ENCODE assay signal across 9 cellular contexts in the genomic region with DNA sequence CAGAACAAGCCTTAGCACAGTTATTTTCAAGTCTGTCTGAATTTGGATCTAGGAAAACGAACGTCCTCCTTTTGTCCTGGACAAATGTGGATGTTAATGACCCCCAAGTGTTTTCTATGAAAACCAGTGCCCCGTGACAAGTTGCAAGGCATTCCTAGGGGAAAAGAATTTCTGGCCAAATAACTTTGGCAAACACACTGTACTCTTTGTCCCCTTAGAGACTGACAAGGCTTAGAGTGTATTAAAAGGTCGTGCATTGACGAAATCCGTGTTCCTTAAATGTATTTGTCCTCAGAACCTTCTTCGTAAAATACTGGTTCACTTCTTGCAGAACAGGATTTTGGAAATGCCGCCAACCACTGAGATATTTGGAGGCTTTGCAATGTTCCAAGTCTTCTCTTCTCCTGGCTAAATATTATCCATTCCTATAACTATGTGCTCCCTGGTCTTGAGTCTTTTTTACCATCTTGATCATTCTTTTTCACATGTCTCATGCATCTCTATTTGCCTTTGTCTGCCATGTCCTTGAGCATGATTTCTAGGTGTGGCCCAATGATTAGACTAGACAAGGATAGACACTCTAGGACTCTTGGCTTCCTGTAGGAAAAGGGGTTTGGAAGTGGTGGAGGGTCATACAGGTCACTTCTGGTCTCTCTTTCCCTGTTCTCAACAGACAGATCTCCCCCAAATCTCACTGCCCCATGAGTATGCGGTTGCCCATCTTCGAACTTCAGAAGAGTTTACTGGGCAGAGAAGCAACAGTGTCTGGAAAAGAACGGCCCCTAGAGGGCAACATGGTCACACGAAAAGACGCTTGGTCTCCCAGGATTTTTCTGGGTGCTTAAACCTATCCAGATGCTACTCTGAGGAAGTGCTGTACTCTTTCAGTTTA.
DNase-seq lines count a peak whose midpoint lies in the region; FAIRE-seq and TF ChIP-seq lines count a peak whose summit lies in the region.
"Had no signal": no experiment of that assay in that cellular context is flagged by ENCODE, and none has a peak within 500 bp of the region (broad histone marks: within the 10 kb centered on the region; RNA-seq: fewer than 3 reads in every experiment).

No MANE protein-coding gene starts in this region.

- no peak overlapping the region for H2BK120ac ChIP-seq in mesendoderm (ENCODE audit: low read depth, low read length)

- H3K23ac ChIP-seq in mesendoderm (ENCODE audit: low read length) = no peak overlapping the region

- H3K36me3 ChIP-seq in MM.1S (replicated peaks; ENCODE audit: insufficient read depth, low read length) (no peaks in the 10 kb centered on the region), SU-DHL-6 (ENCODE audit: low read length) (no peaks in the 10 kb centered on the region), mesendoderm (ENCODE audit: control insufficient read depth, insufficient read depth, low read length) (no peaks in the 10 kb centered on the region)

- WGBS in mesendoderm (ENCODE audit: extremely low coverage, insufficient coverage, low lambda C conversion rate) = no CpG with 5 or more reads among the region's 13 CpGs

- no peak overlapping the region for H3K56ac ChIP-seq in mesendoderm (ENCODE audit: low read length)

- no peak overlapping the region for H3K18ac ChIP-seq in mesendoderm (ENCODE audit: low read length)

- H3K27ac ChIP-seq in MM.1S (ENCODE audit: low read length) = no peak overlapping the region
- H3K27ac ChIP-seq in SU-DHL-6 (ENCODE audit: low read depth, low read length) = no peak overlapping the region
- H3K27ac ChIP-seq in mesendoderm (ENCODE audit: low read depth, low read length) = no peak overlapping the region

- no peak overlapping the region for H3K4me2 ChIP-seq in MM.1S (ENCODE audit: low read depth, low read length)
- H3K4me2 ChIP-seq in SU-DHL-6 (ENCODE audit: low read depth, low read length, poor library complexity, severe bottlenecking) = no peak overlapping the region
- no peak overlapping the region for H3K4me2 ChIP-seq in mesendoderm (ENCODE audit: low read length)

- no peak overlapping the region for H2AK5ac ChIP-seq in mesendoderm (ENCODE audit: low read length)

- H4K5ac ChIP-seq in mesendoderm (ENCODE audit: low read length) = no peak overlapping the region

- H3K27me3 ChIP-seq in MM.1S (replicated peaks; ENCODE audit: insufficient read depth, low read length) (no peaks in the 10 kb centered on the region), SU-DHL-6 (ENCODE audit: low read length) (no peaks in the 10 kb centered on the region), mesendoderm (ENCODE audit: insufficient read depth, low read length, poor library complexity) (no peaks in the 10 kb centered on the region)

- TF ChIP-seq CTCF in MM.1S (IDR thresholded peaks at IDR 0.05; ENCODE audit: low read length) (peak; percentile 71), SU-DHL-6 (IDR thresholded peaks at IDR 0.05; ENCODE audit: insufficient read depth, low read length, poor library complexity, severe bottlenecking) (peak; percentile 72)

- no peaks in the 10 kb centered on the region for H3K4me1 ChIP-seq in MM.1S (ENCODE audit: low read length)
- no peaks in the 10 kb centered on the region for H3K4me1 ChIP-seq in mesendoderm (ENCODE audit: control insufficient read depth, low read depth, low read length)

- no peaks in the 10 kb centered on the region for H3F3A ChIP-seq in MM.1S (ENCODE audit: insufficient read depth, low read length)
- H3F3A ChIP-seq in SU-DHL-6 (ENCODE audit: insufficient read depth) = no peaks in the 10 kb centered on the region

- H3K4me3 ChIP-seq in MM.1S (ENCODE audit: low read length) (no peak overlapping the region), SU-DHL-6 (ENCODE audit: insufficient read depth, low read length, poor library complexity, severe bottlenecking) (no peak overlapping the region), mesendoderm (ENCODE audit: low read length) (no peak overlapping the region)

- no peak overlapping the region for H2BK5ac ChIP-seq in mesendoderm (ENCODE audit: low read length)

- H3K9me3 ChIP-seq in MM.1S (replicated peaks; ENCODE audit: insufficient read depth, low read length) = no peaks in the 10 kb centered on the region
- no peaks in the 10 kb centered on the region for H3K9me3 ChIP-seq in SU-DHL-6 (ENCODE audit: insufficient read depth, low read length)

- H3K4ac ChIP-seq in mesendoderm (ENCODE audit: low read depth, low read length) = no peak overlapping the region

- H4K20me1 ChIP-seq in MM.1S (ENCODE audit: insufficient read depth, low read length) = no peaks in the 10 kb centered on the region
- no peaks in the 10 kb centered on the region for H4K20me1 ChIP-seq in SU-DHL-6 (ENCODE audit: low read depth, low read length)

- FAIRE-seq in endometrium (lab: Jason Lieb, UNC) (peak; percentile 26), urothelium cell line (lab: Jason Lieb, UNC) (no peak)
- FAIRE-seq: G401.6 had no signal

- H3K79me1 ChIP-seq in mesendoderm (ENCODE audit: low read length) = no peaks in the 10 kb centered on the region

- H3K9me2 ChIP-seq in MM.1S (replicated peaks; ENCODE audit: insufficient read depth, low read length) (no peaks in the 10 kb centered on the region), SU-DHL-6 (replicated peaks; ENCODE audit: insufficient read depth, low read length) (no peaks in the 10 kb centered on the region)

- H2BK15ac ChIP-seq in mesendoderm (replicated peaks; ENCODE audit: low read depth) = no peak overlapping the region

- H2AFZ ChIP-seq in MM.1S (ENCODE audit: low read length) (no peak overlapping the region), SU-DHL-6 (ENCODE audit: low read depth, low read length, severe bottlenecking) (no peak overlapping the region)

- H4K8ac ChIP-seq in mesendoderm (ENCODE audit: low read depth, low read length) = no peak overlapping the region

- peak; percentile 72 for DNase-seq in SIG-M5 treated with dmso at 0.1 percent for 504 hours (lab: John Stamatoyannopoulos, UW; ENCODE audit: unreplicated experiment)
- no peak for DNase-seq in SIG-M5 (lab: John Stamatoyannopoulos, UW)
- DNase-seq in HCEC 1CT = peak; percentile 25
- peak; percentile 48 for DNase-seq in MM.1S
- DNase-seq in mesendoderm = peak; percentile 59
- peak; percentile 59 for DNase-seq in urothelium cell line (ENCODE audit: low spot score)

- H3K9ac ChIP-seq in MM.1S (ENCODE audit: low read length) (no peak overlapping the region), SU-DHL-6 (ENCODE audit: low read length) (no peak overlapping the region), mesendoderm (ENCODE audit: low read length) (no peak overlapping the region)

- H3K79me2 ChIP-seq in MM.1S (ENCODE audit: low read length) = no peaks in the 10 kb centered on the region
- no peaks in the 10 kb centered on the region for H3K79me2 ChIP-seq in SU-DHL-6 (ENCODE audit: insufficient read depth, low read length)
- no peaks in the 10 kb centered on the region for H3K79me2 ChIP-seq in mesendoderm (ENCODE audit: control insufficient read depth, insufficient read depth, low read length)
